9 cellular contexts compared by ENCODE assay signal in genomic region chr1:183567584-183567983, GRCh38. TPM values are rescaled to one million over a fixed set of nuclear protein-coding genes. Genes with fewer than 3 reads are reported as not detected.
DNase-seq lines count a peak whose midpoint lies in the region; ATAC-seq, FAIRE-seq and TF ChIP-seq lines count a peak whose summit lies in the region.
"Had no signal": no experiment of that assay in that cellular context is flagged by ENCODE, and none has a peak within 500 bp of the region (broad histone marks: within the 10 kb centered on the region; RNA-seq: fewer than 3 reads in every experiment).

No MANE protein-coding gene starts in this region.

- H3K4me1 ChIP-seq in Loucy (ENCODE audit: insufficient read depth, low read length, poor library complexity, severe bottlenecking) (peaks cover 11% of the 10 kb centered on the region), K562 (replicated peaks in 1 of 2; ENCODE audit: control insufficient read depth in 2 of 2, insufficient read depth in 2 of 2, low read length in 2 of 2) (peaks cover 10 to 13% of the 10 kb centered on the region in 2 experiments), vagina (peaks cover 6% of the 10 kb centered on the region)

- H3K36me3 ChIP-seq in Loucy (ENCODE audit: insufficient read depth, low read length) (no peaks in the 10 kb centered on the region), K562 (ENCODE audit: control insufficient read depth, insufficient read depth, low read length) (no peaks in the 10 kb centered on the region), vagina (no peaks in the 10 kb centered on the region)

- peaks cover 24% of the 10 kb centered on the region for H3K36me3 Mint-ChIP-seq in Calu3 (ENCODE audit: insufficient read depth, unreplicated experiment)

- DNase-seq in Calu3 (peak; percentile 89), K562 (ENCODE audit: extremely low read depth in 1 of 4, low spot score in 3 of 4) (peak; percentile 34 to 81 (median 58)), retinal pigment epithelial cell (ENCODE audit: low read depth) (peak; percentile 51), OCI-M2 (lab: John Stamatoyannopoulos, UW; ENCODE audit: unreplicated experiment) (no peak), dermis blood vessel endothelial cell (no peak), vagina (ENCODE audit: extremely low spot score in 2 of 2) (no peak)

- H3F3A ChIP-seq in Loucy (ENCODE audit: low read depth) = no peaks in the 10 kb centered on the region

- POLR2A ChIA-PET in K562 (lab: Yijun Ruan, JAX) = interaction anchor here (0.7 to 2.9 kb wide), 2 partner anchors 10 to 96 kb away, joined by 3 to 19 read pairs; no protein-coding TSS in a partner anchor

- in situ Hi-C loops in K562 (cut with MboI) = no loop called here

- H3K27me3 Mint-ChIP-seq in Calu3 (ENCODE audit: unreplicated experiment) = no peaks in the 10 kb centered on the region

- no TSS peak for BruUV-seq in Calu3 (replicated peaks; lab: Mats Ljungman, UMichigan)
- no TSS peak for BruUV-seq in K562 (replicated peaks; lab: Mats Ljungman, UMichigan)

- no peaks in the 10 kb centered on the region for H3K9me3 ChIP-seq in Loucy (ENCODE audit: insufficient read depth, low read depth, low read length)
- H3K9me3 ChIP-seq in K562 (replicated peaks; ENCODE audit: control insufficient read depth, insufficient read depth, low read depth, low read length) = no peaks in the 10 kb centered on the region
- H3K9me3 ChIP-seq in vagina = no peaks in the 10 kb centered on the region

- H3K4me3 ChIP-seq in Loucy (ENCODE audit: low read length, poor library complexity, severe bottlenecking) (no peak overlapping the region), K562 (no peak overlapping the region), retinal pigment epithelial cell (ENCODE audit: low read length) (no peak overlapping the region), vagina (no peak overlapping the region)

- no peak for FAIRE-seq in K562 (lab: Jason Lieb, UNC)

- H3K27ac Mint-ChIP-seq in Calu3 (ENCODE audit: unreplicated experiment) = peak overlapping the region; percentile 36

- WGBS in K562 (ENCODE audit: insufficient coverage, low coverage, missing lambda C conversion rate) = under 1% methylated on average over 5 of the region's 5 CpGs

- no peaks in the 10 kb centered on the region for H3K9me2 ChIP-seq in Loucy (replicated peaks; ENCODE audit: low read depth, low read length)

- intact Hi-C loops in Calu3 (cut with micrococcal nuclease; ENCODE audit: unreplicated experiment) (no loop called here), K562 (cut with micrococcal nuclease) (no loop called here), vagina (cut with DNase I) (no loop called here)

- H3K4me3 Mint-ChIP-seq in Calu3 (ENCODE audit: low read depth, unreplicated experiment) = peak overlapping the region; percentile 11

- H3K9ac ChIP-seq in Loucy (ENCODE audit: low read depth, low read length, poor library complexity, severe bottlenecking) (no peak overlapping the region), K562 (ENCODE audit: insufficient read depth in 1 of 2, low read depth in 2 of 2, low read length in 2 of 2) (0 out of 4 replicates have a peak overlapping the region, but pooled peaks of 1 of the 2 experiments have one; percentile 23)

- H4K20me1 ChIP-seq in Loucy (ENCODE audit: insufficient read depth, low read length, poor library complexity, severe bottlenecking) = no peaks in the 10 kb centered on the region
- H4K20me1 ChIP-seq in K562 (replicated peaks; ENCODE audit: control insufficient read depth, insufficient read depth, low read length) = 0 out of 2 replicates have a peak, but pooled peaks cover 5% of the 10 kb centered on the region

- H2AFZ ChIP-seq in Loucy (ENCODE audit: low read length) (no peak overlapping the region), K562 (ENCODE audit: low read depth, low read length) (no peak overlapping the region)

- no peaks in the 10 kb centered on the region for H3K9me1 ChIP-seq in K562 (ENCODE audit: control insufficient read depth, insufficient read depth, low read length)

- H3K4me2 ChIP-seq in Loucy (ENCODE audit: low read depth, low read length, poor library complexity, severe bottlenecking) = peak overlapping the region; percentile 24
- peak overlapping the region; percentile 31; the same call in 1 of the 2 replicates for H3K4me2 ChIP-seq in K562 (ENCODE audit: insufficient read depth, low read length)

- CTCF ChIA-PET in Calu3 (lab: Charles Lee) (interaction anchor here (0.9 kb wide), 1 partner anchor 44 kb away, joined by 3 read pairs; no protein-coding TSS in a partner anchor), K562 (lab: Yijun Ruan, JAX; ENCODE audit: low intra/inter-chr PET ratio) (no interaction called here)

- TF ChIP-seq POLR2A in K562 (conservative IDR thresholded peaks at IDR 0.05) = no peak
- TF ChIP-seq POLR2A in vagina (IDR thresholded peaks at IDR 0.05) = no peak

- H3K27ac ChIP-seq in K562 (ENCODE audit: extremely low read depth, low read depth, low read length) = no peak overlapping the region
- no peak overlapping the region for H3K27ac ChIP-seq in vagina

- H3K79me2 ChIP-seq in Loucy (ENCODE audit: insufficient read depth, low read length) = no peaks in the 10 kb centered on the region
- H3K79me2 ChIP-seq in K562 (ENCODE audit: control insufficient read depth, insufficient read depth, low read length) = no peaks in the 10 kb centered on the region

- no peaks in the 10 kb centered on the region for H3K9me3 Mint-ChIP-seq in Calu3 (ENCODE audit: low read depth, unreplicated experiment)

- H3K4me1 Mint-ChIP-seq in Calu3 (ENCODE audit: low read depth, unreplicated experiment) = peaks cover 26% of the 10 kb centered on the region

- no peak for TF ChIP-seq RAD21 in K562 (CRISPR knock-in tag; conservative IDR thresholded peaks at IDR 0.05 in 1 of 2, IDR thresholded peaks at IDR 0.05 in 1 of 2)

- ATAC-seq in GM21360 (IDR thresholded peaks at IDR 0.05; ENCODE audit: unreplicated experiment) = peak; percentile 55
- peak; percentile 81 for ATAC-seq in K562

- TF ChIP-seq CTCF in Calu3 (IDR thresholded peaks at IDR 0.05; ENCODE audit: unreplicated experiment) = no peak
- no peak for TF ChIP-seq CTCF in Loucy (conservative IDR thresholded peaks at IDR 0.05; ENCODE audit: low read length)
- TF ChIP-seq CTCF in K562 (IDR thresholded peaks at IDR 0.05 in 2 of 3, conservative IDR thresholded peaks at IDR 0.05 in 1 of 3; ENCODE audit: insufficient read depth in 2 of 3, low read depth in 1 of 3, low read length in 3 of 3) = no peak
- TF ChIP-seq CTCF in retinal pigment epithelial cell (conservative IDR thresholded peaks at IDR 0.05; ENCODE audit: low read depth, low read length) = no peak
- no peak for TF ChIP-seq CTCF in vagina (IDR thresholded peaks at IDR 0.05)

- H3K27me3 ChIP-seq in Loucy (ENCODE audit: insufficient read depth, low read length, poor library complexity, severe bottlenecking) = no peaks in the 10 kb centered on the region
- peaks cover 19 to 32% of the 10 kb centered on the region in 2 experiments for H3K27me3 ChIP-seq in K562 (ENCODE audit: control insufficient read depth in 2 of 2, insufficient read depth in 2 of 2, low read length in 2 of 2)
- no peaks in the 10 kb centered on the region for H3K27me3 ChIP-seq in vagina

- TF ChIP-seq EP300 in K562 (IDR thresholded peaks at IDR 0.05; ENCODE audit: low read length) = peak; percentile 77

TF ChIP-seq in K562, 482 proteins besides CTCF, POLR2A, EP300 and RAD21 (continues in another document):
- TF ChIP-seq RBM22 (IDR thresholded peaks at IDR 0.05; ENCODE audit: low read depth, low read length, poor library complexity, severe bottlenecking) (no peak), RBM14 (IDR thresholded peaks at IDR 0.05; ENCODE audit: borderline replicate concordance, insufficient read depth, low read depth, low read length) (no peak), NR2F6 (CRISPR knock-in tag; IDR thresholded peaks at IDR 0.05) (no peak), SREBF1 (IDR thresholded peaks at IDR 0.05; ENCODE audit: borderline replicate concordance, low read depth, low read length) (peak; percentile 72), CHCHD3 (CRISPR knock-in tag; IDR thresholded peaks at IDR 0.05) (no peak), FOXM1 (IDR thresholded peaks at IDR 0.05; ENCODE audit: low read depth) (no peak), FOXM1 (CRISPR knock-in tag; IDR thresholded peaks at IDR 0.05; ENCODE audit: low read depth) (no peak), BRD4 (IDR thresholded peaks at IDR 0.05) (no peak), DMBX1 (CRISPR knock-in tag; IDR thresholded peaks at IDR 0.05; ENCODE audit: borderline replicate concordance) (no peak), CTBP1 (IDR thresholded peaks at IDR 0.05; ENCODE audit: borderline replicate concordance) (peak; percentile 95)

RNA-seq across cellular contexts. Expression of gene NCF2, which starts 22.7 kb away (rescaled TPM):
- total RNA-seq in Calu3 (2022) = 5.5 and 8.6 TPM in 2 replicates
- 0.16 TPM in 1 of 2 replicates, not detected in the other for total RNA-seq in K562 (2011; cell fraction: chromatin; rRNA removed; ENCODE audit: low replicate concordance)
- not detected in 2 replicates for total RNA-seq in K562 (2011; cell fraction: nucleolus; rRNA removed)
- total RNA-seq in K562 (2011; cell fraction: nucleoplasm; rRNA removed) = not detected in 2 replicates
- 0.18 TPM in 1 of 2 replicates, not detected in the other for total RNA-seq in K562 (2014; rRNA removed)
- total RNA-seq in K562 (2014; rRNA removed; fragmentation: Illumina TruSeq; extraction: Trizol) = 0.07 and 0.19 TPM in 2 replicates
- 0.49 and 0.54 TPM in 2 replicates for total RNA-seq in K562 (2015; rRNA removed; fragmentation: Illumina TruSeq; extraction: Trizol)
- 0.38 and 0.42 TPM in 2 replicates for total RNA-seq in K562 (2021)
- polyA plus RNA-seq in K562 (2011; rRNA removed) = 0.26 TPM in 1 of 2 replicates, not detected in the other
- 0.12 TPM in 1 of 2 replicates, not detected in the other for polyA plus RNA-seq in K562 (2011; cell fraction: cytosol; rRNA removed)
- not detected in 2 replicates for polyA plus RNA-seq in K562 (2011; cell fraction: nucleus; rRNA removed)
- polyA plus RNA-seq in K562 (2012) = 0.17 and 0.42 TPM in 2 replicates
- polyA plus RNA-seq in K562 (2014; fragmentation: Illumina TruSeq; extraction: Trizol) = 0.07 TPM in 1 of 2 replicates, not detected in the other
- polyA plus RNA-seq in K562 (2014; fragmentation: Nextera tagmentation; extraction: Ambion mirVana) = under 1 TPM in 1 of 2 experiments, not detected in 1; 0.10 TPM
- polyA plus RNA-seq in K562 (2014; rRNA removed) = 0.15 TPM in 1 of 2 replicates, not detected in the other
- not detected in 2 replicates for polyA minus RNA-seq in K562 (2011; rRNA and poly(A)+ RNA removed)
- not detected in 2 replicates for polyA minus RNA-seq in K562 (2011; cell fraction: cytosol; rRNA and poly(A)+ RNA removed)
- not detected in 2 replicates for polyA minus RNA-seq in K562 (2011; cell fraction: nucleus; rRNA and poly(A)+ RNA removed)
- not detected in 2 replicates for total RNA-seq in dermis blood vessel endothelial cell
- 12.5 TPM for total RNA-seq in vagina
- total RNA-seq: dermis microvascular lymphatic vessel endothelial cell had no signal

Comparison
In these comparisons a context has a peak if more than half of its experiments do, and no peak if none do; other contexts are left out.
1. DNase-seq: peak in Calu3 (single experiment), K562 (4 of 4) and retinal pigment epithelial cell (single experiment); none in OCI-M2 (single experiment), dermis blood vessel endothelial cell (single experiment) and vagina (0 of 2).